Comparison of ENCODE assay signal across 8 cellular contexts in genomic region chr2:98730053-98730850, GRCh38. TPM values are rescaled to one million over a fixed set of nuclear protein-coding genes. Genes with fewer than 3 reads are reported as not detected.
DNase-seq lines count a peak whose midpoint lies in the region; ATAC-seq and TF ChIP-seq lines count a peak whose summit lies in the region.

No MANE protein-coding gene starts in this region.

- no peaks in the 10 kb centered on the region for H3K9me3 ChIP-seq in BE2C

- peak; percentile 88 for DNase-seq in NB4 (ENCODE audit: low read depth)
- peak; percentile 11 for DNase-seq in activated CD4-positive, CD25-positive, alpha-beta regulatory T cell treated with anti-CD3 and anti-CD28 coated beads, Interleukin-2, amount 50 U/mL, for 16 hours (ENCODE audit: low read depth, low spot score)
- DNase-seq in cerebellum (ENCODE audit: low spot score) = peak; percentile 71
- peak in 3 of 4 experiments; percentile 21 to 38 (median 25) for DNase-seq in stimulated activated CD4-positive, alpha-beta T cell treated with anti-CD3 and anti-CD28 coated beads, Interleukin-1b, Interleukin-23, amount 100 ng/mL, for 24 hours (ENCODE audit: low read depth in 4 of 4, low spot score in 1 of 4)
- DNase-seq in BE2C = no peak
- DNase-seq in HPDE6-E6E7 (ENCODE audit: extremely low spot score) = no peak

- H3K27me3 ChIP-seq in layer of hippocampus (ENCODE audit: control insufficient read depth, insufficient read depth, low read length) (no peaks in the 10 kb centered on the region), BE2C (peaks cover 22% of the 10 kb centered on the region)

- peak; percentile 20 for ATAC-seq in GM18505 (IDR thresholded peaks at IDR 0.05; ENCODE audit: unreplicated experiment)

- H3K36me3 ChIP-seq in BE2C = no peaks in the 10 kb centered on the region

- H3K27ac ChIP-seq in layer of hippocampus (ENCODE audit: low read depth, low read length) = peak overlapping the region; percentile 40

- no peaks in the 10 kb centered on the region for H3K4me1 ChIP-seq in BE2C

- H3K4me3 ChIP-seq in NB4 (ENCODE audit: low read depth, low read length) = peak overlapping the region; percentile 81
- H3K4me3 ChIP-seq in BE2C (ENCODE audit: low read depth, low read length) = no peak overlapping the region

- TF ChIP-seq POLR2A in GM18505 (IDR thresholded peaks at IDR 0.05; ENCODE audit: borderline replicate concordance, extremely low read depth, insufficient read depth, insufficient read length) = no peak
- no peak for TF ChIP-seq POLR2A in NB4 (IDR thresholded peaks at IDR 0.05; ENCODE audit: extremely low read depth, insufficient read length)

- TF ChIP-seq CTCF in NB4 (IDR thresholded peaks at IDR 0.05; ENCODE audit: low read depth, low read length) (no peak), BE2C (IDR thresholded peaks at IDR 0.05; ENCODE audit: low read depth, low read length) (no peak)

RNA-seq across cellular contexts. Expression of gene MGAT4A, which starts 0.7 kb away (rescaled TPM):
- 69.4 TPM for total RNA-seq in cerebellum
- polyA plus RNA-seq in BE2C (2012; ENCODE audit: insufficient read depth, insufficient read length, low read depth) = 0.06 TPM

Comparison
In these comparisons a context has a peak if more than half of its experiments do, and no peak if none do; other contexts are left out.
1. DNase-seq: peak in NB4 (single experiment), activated CD4-positive, CD25-positive, alpha-beta regulatory T cell treated with anti-CD3 and anti-CD28 coated beads, Interleukin-2, amount 50 U/mL, for 16 hours (single experiment), cerebellum (single experiment) and stimulated activated CD4-positive, alpha-beta T cell treated with anti-CD3 and anti-CD28 coated beads, Interleukin-1b, Interleukin-23, amount 100 ng/mL, for 24 hours (3 of 4); none in BE2C (single experiment) and HPDE6-E6E7 (single experiment).